ENCODE assay signal across 12 cellular contexts in the genomic region with DNA sequence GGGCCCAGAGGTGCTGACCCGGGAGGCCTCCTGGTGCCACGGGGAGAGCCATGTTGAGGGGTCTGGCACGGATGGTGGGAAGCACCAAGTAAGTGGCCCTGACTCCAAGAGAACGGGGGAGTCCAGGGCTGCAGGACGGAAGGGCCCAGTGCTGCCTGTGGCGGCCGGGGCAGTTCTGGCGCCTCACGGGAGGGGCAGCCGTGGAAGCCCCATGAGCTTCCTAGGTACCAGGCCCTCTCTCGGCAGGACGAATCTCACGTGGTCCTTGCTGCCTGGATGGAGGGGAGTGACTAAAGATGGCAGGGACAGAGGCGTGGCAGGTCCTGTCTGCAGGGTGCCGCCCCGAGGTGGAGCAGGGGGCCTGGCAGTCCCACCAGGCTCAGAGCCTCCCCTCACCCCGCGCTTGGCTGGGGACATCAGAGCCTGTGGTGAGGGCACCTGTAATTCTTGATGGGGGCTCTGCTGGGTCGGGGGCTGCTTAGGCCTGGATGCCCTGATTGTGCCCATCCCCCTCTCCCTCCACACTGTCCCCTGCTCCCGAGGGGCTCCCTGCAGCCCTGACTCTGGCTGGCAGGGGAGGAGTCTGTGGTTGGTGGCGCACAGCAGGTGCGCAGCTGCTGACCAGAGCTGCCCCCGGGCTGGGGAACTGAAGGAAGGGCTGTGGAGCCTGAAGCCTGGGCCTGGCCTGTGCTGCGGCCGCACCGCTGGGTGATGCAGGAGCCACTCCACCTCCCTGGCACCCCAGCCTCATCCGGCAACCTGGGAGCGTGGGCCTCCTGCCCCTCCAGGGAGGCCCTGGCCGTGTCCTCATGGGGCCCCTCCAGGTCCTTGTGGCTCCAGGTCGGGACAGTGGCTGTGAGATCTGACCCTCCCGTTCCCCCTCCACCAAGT. TPM values are rescaled to one million over a fixed set of nuclear protein-coding genes. Genes with fewer than 3 reads are reported as not detected.
DNase-seq lines count a peak whose midpoint lies in the region; ATAC-seq and TF ChIP-seq lines count a peak whose summit lies in the region.
"Had no signal": no experiment of that assay in that cellular context is flagged by ENCODE, and none has a peak within 500 bp of the region (broad histone marks: within the 10 kb centered on the region; RNA-seq: fewer than 3 reads in every experiment).

No MANE protein-coding gene starts in this region.

- POLR2A ChIA-PET in activated CD4-positive, alpha-beta T cell treated with anti-CD3 and anti-CD28 coated beads for 36 hours (lab: Charles Lee): no interaction called here

- H2BK5ac ChIP-seq in neuronal stem cell (ENCODE audit: low read length) (peak overlapping the region; percentile 53), trophoblast cell (ENCODE audit: low read depth, low read length, poor library complexity) (no peak overlapping the region)

- H3K4me1 ChIP-seq in neuronal stem cell (ENCODE audit: control insufficient read depth in 2 of 2, insufficient read depth in 1 of 2, low read depth in 1 of 2, low read length in 2 of 2) (peaks cover 4 to 11% of the 10 kb centered on the region in 2 donors), trophoblast cell (ENCODE audit: control insufficient read depth in 1 of 2, insufficient read depth in 2 of 2, low read length in 2 of 2) (peaks cover 5 to 6% of the 10 kb centered on the region in 2 experiments)

- intact Hi-C loops in activated CD4-positive, alpha-beta T cell treated with anti-CD3 and anti-CD28 coated beads for 36 hours (cut with DNase I, micrococcal nuclease): no loop called here

- H3K4ac ChIP-seq in neuronal stem cell (ENCODE audit: low read length) (no peak overlapping the region), trophoblast cell (ENCODE audit: low read depth, low read length) (no peak overlapping the region)

- H3K36me3 ChIP-seq in neuronal stem cell (replicated peaks in 1 of 2; ENCODE audit: control insufficient read depth in 2 of 2, insufficient read depth in 2 of 2, low read length in 2 of 2) (no peaks in the 10 kb centered on the region), trophoblast cell (ENCODE audit: control insufficient read depth in 1 of 2, insufficient read depth in 2 of 2, low read length in 2 of 2) (peaks cover 0 to 1% of the 10 kb centered on the region in 2 experiments)
- H3K36me3 ChIP-seq: neutrophil had no signal

- peak overlapping the region; percentile 44 for H3K9ac ChIP-seq in neuronal stem cell (ENCODE audit: low read depth, low read length, poor library complexity)
- H3K9ac ChIP-seq in trophoblast cell (ENCODE audit: low read length): no peak overlapping the region

- H3K9me3 Mint-ChIP-seq in activated CD4-positive, alpha-beta T cell treated with anti-CD3 and anti-CD28 coated beads for 36 hours (ENCODE audit: low read depth): no peaks in the 10 kb centered on the region

- peak overlapping the region; percentile 93 for H3K18ac ChIP-seq in neuronal stem cell (ENCODE audit: low read length)
- no peak overlapping the region for H3K18ac ChIP-seq in trophoblast cell (ENCODE audit: low read length)

- no peak overlapping the region for H4K12ac ChIP-seq in trophoblast cell (ENCODE audit: low read depth, low read length)

- CTCF ChIA-PET in activated CD4-positive, alpha-beta T cell treated with anti-CD3 and anti-CD28 coated beads for 36 hours (lab: Charles Lee): no interaction called here

- peaks cover 6% of the 10 kb centered on the region for H3K27me3 Mint-ChIP-seq in activated CD4-positive, alpha-beta T cell treated with anti-CD3 and anti-CD28 coated beads for 36 hours

- H3K27me3 ChIP-seq in neuronal stem cell (ENCODE audit: control insufficient read depth in 3 of 3, insufficient read depth in 3 of 3, low read depth in 1 of 3, low read length in 3 of 3) (peaks cover 0 to 3% (median 0%) of the 10 kb centered on the region in 3 experiments), trophoblast cell (ENCODE audit: insufficient read depth, low read length) (no peaks in the 10 kb centered on the region)

- H3K4me3 ChIP-seq in NB4 (ENCODE audit: low read depth, low read length): no peak overlapping the region
- no peak overlapping the region for H3K4me3 ChIP-seq in neuronal stem cell (ENCODE audit: low read length in 2 of 2)
- H3K4me3 ChIP-seq in trophoblast cell (ENCODE audit: low read depth, low read length): no peak overlapping the region
- H3K4me3 ChIP-seq: heart left ventricle had no signal

- no CpG with 5 or more reads among the region's 31 CpGs for WGBS in neuronal stem cell (ENCODE audit: extremely low coverage in 2 of 2, insufficient read length in 2 of 2, insufficient replicate concordance in 1 of 2), 2 donors
- WGBS in trophoblast cell (ENCODE audit: extremely low coverage, insufficient coverage, insufficient read length): no CpG with 5 or more reads among the region's 31 CpGs

- no peaks in the 10 kb centered on the region for H3K36me3 Mint-ChIP-seq in activated CD4-positive, alpha-beta T cell treated with anti-CD3 and anti-CD28 coated beads for 36 hours (ENCODE audit: low read depth)
- H3K36me3 Mint-ChIP-seq: activated naive CD8-positive, alpha-beta T cell had no signal

- H3K4me1 Mint-ChIP-seq in activated CD4-positive, alpha-beta T cell treated with anti-CD3 and anti-CD28 coated beads for 36 hours: no peaks in the 10 kb centered on the region

- H2BK12ac ChIP-seq in neuronal stem cell (ENCODE audit: low read length) (peak overlapping the region; percentile 81), trophoblast cell (ENCODE audit: low read length) (no peak overlapping the region)

- H2BK120ac ChIP-seq in neuronal stem cell (ENCODE audit: low read depth, low read length) (no peak overlapping the region), trophoblast cell (ENCODE audit: insufficient read depth, low read length, poor library complexity) (no peak overlapping the region)

- no peak for TF ChIP-seq POLR2A in NB4 (IDR thresholded peaks at IDR 0.05; ENCODE audit: extremely low read depth, insufficient read length)

- DNase-seq in activated CD4-positive, alpha-beta T cell treated with anti-CD3 and anti-CD28 coated beads for 36 hours: no peak
- no peak for DNase-seq in activated CD4-positive, alpha-beta T cell treated with anti-CD3 and anti-CD28 coated beads for 48 hours
- DNase-seq in NB4 (ENCODE audit: low read depth) (peak; percentile 72), ecto neural progenitor cell (ENCODE audit: low spot score) (peak; percentile 52), neuronal stem cell (ENCODE audit: low spot score) (no peak), NCI-H2196 (lab: John Stamatoyannopoulos, UW; ENCODE audit: unreplicated experiment) (no peak), trophoblast cell (no peak)
- DNase-seq: heart left ventricle, NCI-H1436 treated with DMSO at 0.1 percent for 48 hours had no signal

- H3K14ac ChIP-seq in neuronal stem cell (ENCODE audit: low read length) (peak overlapping the region; percentile 25), trophoblast cell (ENCODE audit: low read length) (no peak overlapping the region)

- ATAC-seq in activated CD4-positive, alpha-beta T cell treated with anti-CD3 and anti-CD28 coated beads for 36 hours: peak; percentile 16
- ATAC-seq in GM18909 (IDR thresholded peaks at IDR 0.05; ENCODE audit: poor library complexity, unreplicated experiment): no peak

- H4K91ac ChIP-seq in neuronal stem cell (ENCODE audit: low read depth, low read length, poor library complexity): peak overlapping the region; percentile 92
- H4K91ac ChIP-seq in trophoblast cell (ENCODE audit: low read depth, low read length): no peak overlapping the region

- H3K27ac Mint-ChIP-seq in activated CD4-positive, alpha-beta T cell treated with anti-CD3 and anti-CD28 coated beads for 36 hours: no peak overlapping the region
- H3K27ac Mint-ChIP-seq: activated naive CD8-positive, alpha-beta T cell had no signal

- no peak overlapping the region for H3K4me2 ChIP-seq in neuronal stem cell (ENCODE audit: insufficient read depth, low read length, poor library complexity, severe bottlenecking)
- H3K4me2 ChIP-seq in trophoblast cell (ENCODE audit: low read length): no peak overlapping the region

- H3K4me3 Mint-ChIP-seq in activated CD4-positive, alpha-beta T cell treated with anti-CD3 and anti-CD28 coated beads for 36 hours: no peak overlapping the region
- H3K4me3 Mint-ChIP-seq: activated naive CD8-positive, alpha-beta T cell had no signal

- H2BK15ac ChIP-seq in neuronal stem cell (ENCODE audit: low read length): peak overlapping the region; percentile 2

- H3K27ac ChIP-seq in neuronal stem cell (replicated peaks; ENCODE audit: low read length): no peak overlapping the region
- H3K27ac ChIP-seq in trophoblast cell (ENCODE audit: low read depth, low read length): no peak overlapping the region
- H3K27ac ChIP-seq: heart left ventricle, neutrophil had no signal

- H3K23ac ChIP-seq in neuronal stem cell (ENCODE audit: low read depth, low read length, poor library complexity) (peak overlapping the region; percentile 98), trophoblast cell (ENCODE audit: low read length) (no peak overlapping the region)

- H3K79me2 ChIP-seq in trophoblast cell (ENCODE audit: control insufficient read depth, insufficient read depth, low read length, poor library complexity): no peaks in the 10 kb centered on the region

- peaks cover 0 to 5% of the 10 kb centered on the region in 2 donors for H3K9me3 ChIP-seq in neuronal stem cell (replicated peaks in 1 of 2; ENCODE audit: control insufficient read depth in 2 of 2, insufficient read depth in 1 of 2, low read depth in 1 of 2, low read length in 2 of 2)
- peaks cover 4% of the 10 kb centered on the region for H3K9me3 ChIP-seq in trophoblast cell (ENCODE audit: insufficient read depth, low read depth, low read length)
- H3K9me3 ChIP-seq: heart left ventricle, neutrophil had no signal

- peaks cover 2% of the 10 kb centered on the region for H3K79me1 ChIP-seq in neuronal stem cell (ENCODE audit: low read depth, low read length)
- H3K79me1 ChIP-seq in trophoblast cell (ENCODE audit: low read length): no peaks in the 10 kb centered on the region

- TF ChIP-seq CTCF in NB4 (IDR thresholded peaks at IDR 0.05; ENCODE audit: low read depth, low read length): no peak

- peak overlapping the region; percentile 65 for H4K8ac ChIP-seq in neuronal stem cell (ENCODE audit: low read depth, low read length)
- H4K8ac ChIP-seq in trophoblast cell (ENCODE audit: low read depth, low read length): no peak overlapping the region

- H2AK5ac ChIP-seq in neuronal stem cell (ENCODE audit: low read depth, low read length): peak overlapping the region; percentile 96
- H2AK5ac ChIP-seq in trophoblast cell (ENCODE audit: low read length): no peak overlapping the region

- H2AFZ ChIP-seq in neuronal stem cell (ENCODE audit: low read length): peak overlapping the region; percentile 76
- H2AFZ ChIP-seq in trophoblast cell (ENCODE audit: insufficient read depth, low read length, poor library complexity): no peak overlapping the region

RNA-seq across cellular contexts. Expression of a gene that starts 31.4 kb away (rescaled TPM):
- total RNA-seq in activated CD4-positive, alpha-beta T cell treated with anti-CD3 and anti-CD28 coated beads for 36 hours: 10 to 100 TPM; 14.7 to 14.9 TPM
- polyA plus RNA-seq in neuronal stem cell (2013, experiment 1 of 2): 33.3 TPM
- polyA plus RNA-seq in neuronal stem cell (2013, experiment 2 of 2): 32.4 TPM
- polyA plus RNA-seq in trophoblast cell (2013): 33.1 and 33.8 TPM in 2 replicates

Comparison
In these comparisons a context has a peak if more than half of its experiments do, and no peak if none do; other contexts are left out.
1. DNase-seq: peak in NB4 (single experiment) and ecto neural progenitor cell (single experiment); none in activated CD4-positive, alpha-beta T cell treated with anti-CD3 and anti-CD28 coated beads for 36 hours (single experiment), activated CD4-positive, alpha-beta T cell treated with anti-CD3 and anti-CD28 coated beads for 48 hours (single experiment), neuronal stem cell (single experiment), NCI-H2196 (single experiment) and trophoblast cell (0 of 2).